ENCODE assay signal across 8 cellular contexts in the genomic region with DNA sequence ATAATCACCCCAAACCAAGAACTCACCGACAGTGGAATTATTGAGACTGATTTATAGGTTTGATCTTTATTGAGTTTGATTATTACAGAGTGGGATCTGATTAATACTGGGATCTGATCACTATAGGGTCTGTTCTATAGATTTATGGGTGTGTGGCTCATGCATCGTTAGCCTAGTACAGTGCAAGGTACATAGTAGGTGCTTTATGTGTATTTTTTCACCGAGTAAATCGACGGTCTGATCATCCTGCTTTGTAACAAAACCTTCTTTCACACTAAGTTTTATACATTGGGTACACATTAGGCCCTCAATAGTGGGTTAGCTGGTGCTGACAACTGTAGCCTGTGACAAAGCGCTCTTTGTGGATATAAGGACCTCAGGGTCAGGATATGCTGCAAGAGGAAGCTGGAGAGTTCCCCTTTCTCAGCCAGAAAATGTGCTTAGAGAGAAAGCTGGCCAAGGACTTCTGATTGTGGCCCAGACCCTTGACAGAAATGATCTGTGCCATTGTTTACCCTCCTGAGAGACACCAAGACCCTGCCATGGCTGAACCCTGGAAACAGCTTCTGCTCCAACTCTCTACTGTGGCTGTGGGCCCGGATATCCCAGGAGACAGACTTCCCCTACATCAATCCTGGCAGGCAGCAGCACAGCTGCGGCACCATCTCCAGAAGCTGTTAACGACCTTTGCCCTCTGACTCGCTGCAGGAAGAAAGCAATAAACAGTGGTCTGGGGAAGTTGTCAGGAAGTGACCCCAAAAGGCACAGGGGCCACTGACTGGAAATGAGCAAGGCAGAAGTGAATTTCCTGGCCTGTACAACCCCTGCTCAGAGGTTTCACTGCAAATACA. TPM values are rescaled to one million over a fixed set of nuclear protein-coding genes. Genes with fewer than 3 reads are reported as not detected.
DNase-seq lines count a peak whose midpoint lies in the region; ATAC-seq and TF ChIP-seq lines count a peak whose summit lies in the region.

No MANE protein-coding gene starts in this region.

- TF ChIP-seq CTCF in right lobe of liver (IDR thresholded peaks at IDR 0.05): no peak
- TF ChIP-seq CTCF in tibial artery (IDR thresholded peaks at IDR 0.05): no peak

- H3K4me1 ChIP-seq in right lobe of liver (peaks cover 0 to 36% (median 17%) of the 10 kb centered on the region in 4 donors), tibial artery (peaks cover 0 to 50% (median 42%) of the 10 kb centered on the region in 4 donors)

- intact Hi-C loops in right lobe of liver (cut with DNase I) (no loop called here), tibial artery (cut with DNase I; ENCODE audit: low total_unique reads) (no loop called here)
- intact Hi-C loops in activated T-helper 1 cell treated with anti-CD3 and anti-CD28 coated beads, Interleukin-12 subunit alpha, Interleukin-12 subunit beta, Interleukin-2, Interleukin-4 antibody, amounts not matched to agents 30 ng/mL and 10 ng/mL and 1 ng/mL, durations not matched to agents 14 hours and 24 hours and 36 hours (cut with micrococcal nuclease): no loop called here

- H3K36me3 Mint-ChIP-seq in activated T-helper 1 cell treated with anti-CD3 and anti-CD28 coated beads, Interleukin-12 subunit alpha, Interleukin-12 subunit beta, Interleukin-2, Interleukin-4 antibody, amounts not matched to agents 30 ng/mL and 10 ng/mL and 1 ng/mL, durations not matched to agents 14 hours and 24 hours and 36 hours (ENCODE audit: low read depth): no peaks in the 10 kb centered on the region

- peak overlapping the region; percentile 80 for H3K27ac ChIP-seq in cingulate gyrus (ENCODE audit: low read depth, low read length)
- peak overlapping the region in 2 of 3 donors; percentile 26 to 27 for H3K27ac ChIP-seq in right lobe of liver
- peak overlapping the region; percentile 58 to 63 for H3K27ac ChIP-seq in tibial artery

- no peaks in the 10 kb centered on the region for H3K27me3 Mint-ChIP-seq in activated T-helper 1 cell treated with anti-CD3 and anti-CD28 coated beads, Interleukin-12 subunit alpha, Interleukin-12 subunit beta, Interleukin-2, Interleukin-4 antibody, amounts not matched to agents 30 ng/mL and 10 ng/mL and 1 ng/mL, durations not matched to agents 14 hours and 24 hours and 36 hours (ENCODE audit: insufficient read depth)

- no peaks in the 10 kb centered on the region for H3K9me3 Mint-ChIP-seq in activated T-helper 1 cell treated with anti-CD3 and anti-CD28 coated beads, Interleukin-12 subunit alpha, Interleukin-12 subunit beta, Interleukin-2, Interleukin-4 antibody, amounts not matched to agents 30 ng/mL and 10 ng/mL and 1 ng/mL, durations not matched to agents 14 hours and 24 hours and 36 hours

- WGBS in right lobe of liver (ENCODE audit: insufficient coverage, low coverage, low lambda C conversion rate, missing lambda C conversion rate): 34% methylated on average over 6 of the region's 10 CpGs

- H3K4me3 Mint-ChIP-seq in activated T-helper 1 cell treated with anti-CD3 and anti-CD28 coated beads, Interleukin-12 subunit alpha, Interleukin-12 subunit beta, Interleukin-2, Interleukin-4 antibody, amounts not matched to agents 30 ng/mL and 10 ng/mL and 1 ng/mL, durations not matched to agents 14 hours and 24 hours and 36 hours: no peak overlapping the region

- no peaks in the 10 kb centered on the region for H3K36me3 ChIP-seq in right lobe of liver
- H3K36me3 ChIP-seq in tibial artery: peaks cover 9 to 46% (median 30%) of the 10 kb centered on the region in 3 donors

- no peak overlapping the region for H3K27ac Mint-ChIP-seq in activated T-helper 1 cell treated with anti-CD3 and anti-CD28 coated beads, Interleukin-12 subunit alpha, Interleukin-12 subunit beta, Interleukin-2, Interleukin-4 antibody, amounts not matched to agents 30 ng/mL and 10 ng/mL and 1 ng/mL, durations not matched to agents 14 hours and 24 hours and 36 hours

- ATAC-seq in right lobe of liver: peak; percentile 67 to 78 (median 70)

- no peaks in the 10 kb centered on the region for H3K27me3 ChIP-seq in right lobe of liver
- H3K27me3 ChIP-seq in tibial artery: no peaks in the 10 kb centered on the region

- H3K9me3 ChIP-seq in right lobe of liver (no peaks in the 10 kb centered on the region), tibial artery (no peaks in the 10 kb centered on the region)

- DNase-seq in NCI-H526 (lab: John Stamatoyannopoulos, UW) (peak; percentile 15 to 45), NCI-H526 treated with DMSO at 0.1 percent for 48 hours (lab: John Stamatoyannopoulos, UW) (no peak), right lobe of liver (peak; percentile 65 to 71 (median 67)), tibial artery (no peak), OCI-M2 (lab: John Stamatoyannopoulos, UW; ENCODE audit: unreplicated experiment) (no peak), NCI-H82 (lab: John Stamatoyannopoulos, UW) (no peak)
- no peak for DNase-seq in activated T-helper 1 cell treated with anti-CD3 and anti-CD28 coated beads, Interleukin-12 subunit alpha, Interleukin-12 subunit beta, Interleukin-2, Interleukin-4 antibody, amounts not matched to agents 30 ng/mL and 10 ng/mL and 1 ng/mL, durations not matched to agents 14 hours and 24 hours and 36 hours (ENCODE audit: low spot score)

- no peak overlapping the region for H3K4me3 ChIP-seq in right lobe of liver
- no peak overlapping the region for H3K4me3 ChIP-seq in tibial artery

- peaks cover 6% of the 10 kb centered on the region for H3K4me1 Mint-ChIP-seq in activated T-helper 1 cell treated with anti-CD3 and anti-CD28 coated beads, Interleukin-12 subunit alpha, Interleukin-12 subunit beta, Interleukin-2, Interleukin-4 antibody, amounts not matched to agents 30 ng/mL and 10 ng/mL and 1 ng/mL, durations not matched to agents 14 hours and 24 hours and 36 hours (ENCODE audit: low read depth)

- TF ChIP-seq POLR2A in right lobe of liver (IDR thresholded peaks at IDR 0.05): no peak

RNA-seq across cellular contexts. Expression of gene TPP1, which starts 16.1 kb away (rescaled TPM):
- total RNA-seq in right lobe of liver: 100 to 1,000 TPM in 2 of 6 experiments, 10 to 100 TPM in 4; 62.5 to 159 (median 81.0) TPM
- 38.4 and 40.3 TPM in 2 replicates for total RNA-seq in activated T-helper 1 cell treated with anti-CD3 and anti-CD28 coated beads, Interleukin-12 subunit alpha, Interleukin-12 subunit beta, Interleukin-2, Interleukin-4 antibody, amounts not matched to agents 30 ng/mL and 10 ng/mL and 1 ng/mL, durations not matched to agents 14 hours and 24 hours and 36 hours

RNA-seq across cellular contexts. Expression of gene DCHS1, which starts 20.3 kb away (rescaled TPM):
- total RNA-seq in right lobe of liver: 1 to 10 TPM; 1.8 to 9.2 (median 4.1) TPM
- total RNA-seq in activated T-helper 1 cell treated with anti-CD3 and anti-CD28 coated beads, Interleukin-12 subunit alpha, Interleukin-12 subunit beta, Interleukin-2, Interleukin-4 antibody, amounts not matched to agents 30 ng/mL and 10 ng/mL and 1 ng/mL, durations not matched to agents 14 hours and 24 hours and 36 hours: 0.24 and 0.39 TPM in 2 replicates

RNA-seq across cellular contexts. Expression of gene TAF10, which starts 23.3 kb away (rescaled TPM):
- total RNA-seq in right lobe of liver: 10 to 100 TPM; 47.3 to 81.9 (median 60.4) TPM
- total RNA-seq in activated T-helper 1 cell treated with anti-CD3 and anti-CD28 coated beads, Interleukin-12 subunit alpha, Interleukin-12 subunit beta, Interleukin-2, Interleukin-4 antibody, amounts not matched to agents 30 ng/mL and 10 ng/mL and 1 ng/mL, durations not matched to agents 14 hours and 24 hours and 36 hours: 155 and 166 TPM in 2 replicates

RNA-seq across cellular contexts. Expression of gene ILK, which starts 31.7 kb away (rescaled TPM):
- 10 to 100 TPM; 33.4 to 79.9 (median 55.0) TPM for total RNA-seq in right lobe of liver
- total RNA-seq in activated T-helper 1 cell treated with anti-CD3 and anti-CD28 coated beads, Interleukin-12 subunit alpha, Interleukin-12 subunit beta, Interleukin-2, Interleukin-4 antibody, amounts not matched to agents 30 ng/mL and 10 ng/mL and 1 ng/mL, durations not matched to agents 14 hours and 24 hours and 36 hours: 90.1 and 97.5 TPM in 2 replicates

RNA-seq across cellular contexts. Expression of gene RRP8, which starts 31.9 kb away (rescaled TPM):
- 10 to 100 TPM; 11.3 to 17.1 (median 14.2) TPM for total RNA-seq in right lobe of liver
- 38.8 and 40.5 TPM in 2 replicates for total RNA-seq in activated T-helper 1 cell treated with anti-CD3 and anti-CD28 coated beads, Interleukin-12 subunit alpha, Interleukin-12 subunit beta, Interleukin-2, Interleukin-4 antibody, amounts not matched to agents 30 ng/mL and 10 ng/mL and 1 ng/mL, durations not matched to agents 14 hours and 24 hours and 36 hours

Comparison
In these comparisons a context has a peak if more than half of its experiments do, and no peak if none do; other contexts are left out.
1. DNase-seq: peak in NCI-H526 (2 of 2) and right lobe of liver (3 of 3); none in NCI-H526 treated with DMSO at 0.1 percent for 48 hours (single experiment), tibial artery (0 of 2), activated T-helper 1 cell treated with anti-CD3 and anti-CD28 coated beads, Interleukin-12 subunit alpha, Interleukin-12 subunit beta, Interleukin-2, Interleukin-4 antibody, amounts not matched to agents 30 ng/mL and 10 ng/mL and 1 ng/mL, durations not matched to agents 14 hours and 24 hours and 36 hours (single experiment), OCI-M2 (single experiment) and NCI-H82 (single experiment).
2. H3K27ac ChIP-seq: peak in every context shown above with its lines; median percentile 80 in cingulate gyrus; 60 in tibial artery; 26 in right lobe of liver.